Comparison of ENCODE assay signal across 8 cellular contexts in genomic region chr1:53572061-53572801, GRCh38.
A peak's percentile ranks its signal among the peaks of the same experiment; 100 is the strongest.
DNase-seq lines count a peak whose midpoint lies in the region; ATAC-seq and TF ChIP-seq lines count a peak whose summit lies in the region.

No MANE protein-coding gene starts in this region.

- peaks cover 7% of the 10 kb centered on the region for H3K4me1 ChIP-seq in CD8-positive, alpha-beta memory T cell (ENCODE audit: insufficient read depth, low read length)

- peaks cover 20% of the 10 kb centered on the region for H3K27me3 Mint-ChIP-seq in nephron (ENCODE audit: low read depth)
- H3K27me3 Mint-ChIP-seq in activated CD8-positive, alpha-beta T cell treated with anti-CD3 and anti-CD28 coated beads, Interleukin-2, amount 10 ng/mL, durations not matched to agents 7 days and 5 days (ENCODE audit: low read depth), result peaks cover 11% of the 10 kb centered on the region
- H3K27me3 Mint-ChIP-seq in CD8-positive, alpha-beta memory T cell, result peaks cover 4 to 8% of the 10 kb centered on the region in 2 donors

- CTCF ChIA-PET in activated CD8-positive, alpha-beta T cell treated with anti-CD3 and anti-CD28 coated beads, Interleukin-2, amount 10 ng/mL, durations not matched to agents 7 days and 5 days (lab: Charles Lee), result no interaction called here
- CTCF ChIA-PET in CD8-positive, alpha-beta memory T cell (lab: Charles Lee), result interaction anchor here (1.1 to 1.9 kb wide), 3 partner anchors 9 to 28 kb away, joined by 3 to 4 read pairs (median 3); no protein-coding TSS in a partner anchor

- peaks cover 1% of the 10 kb centered on the region for H3K9me3 Mint-ChIP-seq in nephron
- no peaks in the 10 kb centered on the region for H3K9me3 Mint-ChIP-seq in activated CD8-positive, alpha-beta T cell treated with anti-CD3 and anti-CD28 coated beads, Interleukin-2, amount 10 ng/mL, durations not matched to agents 7 days and 5 days (ENCODE audit: insufficient read depth)
- H3K9me3 Mint-ChIP-seq in CD8-positive, alpha-beta memory T cell, result peaks cover 0 to 2% (median 1%) of the 10 kb centered on the region in 5 donors

- no peak overlapping the region for H3K27ac ChIP-seq in CD8-positive, alpha-beta memory T cell (ENCODE audit: low read depth, low read length)

- DNase-seq in G401 (ENCODE audit: low spot score) (peak; percentile 76), NCI-H2081 (lab: John Stamatoyannopoulos, UW) (peak; percentile 64 to 78), cerebellar cortex (ENCODE audit: low spot score) (peak; percentile 71), UCSD-AML1 (lab: John Stamatoyannopoulos, UW; ENCODE audit: unreplicated experiment) (no peak)
- no peak for DNase-seq in activated CD8-positive, alpha-beta T cell treated with anti-CD3 and anti-CD28 coated beads, Interleukin-2, amount 10 ng/mL, durations not matched to agents 7 days and 5 days
- no peak for DNase-seq in CD8-positive, alpha-beta memory T cell

- ATAC-seq in GM21390 (IDR thresholded peaks at IDR 0.05; ENCODE audit: unreplicated experiment), result no peak
- ATAC-seq in activated CD8-positive, alpha-beta T cell treated with anti-CD3 and anti-CD28 coated beads, Interleukin-2, amount 10 ng/mL, durations not matched to agents 7 days and 5 days, result no peak

- peaks cover 46% of the 10 kb centered on the region for H3K4me1 Mint-ChIP-seq in nephron
- H3K4me1 Mint-ChIP-seq in activated CD8-positive, alpha-beta T cell treated with anti-CD3 and anti-CD28 coated beads, Interleukin-2, amount 10 ng/mL, durations not matched to agents 7 days and 5 days (ENCODE audit: low read depth), result peaks cover 10% of the 10 kb centered on the region
- peaks cover 16 to 39% (median 27%) of the 10 kb centered on the region in 3 donors for H3K4me1 Mint-ChIP-seq in CD8-positive, alpha-beta memory T cell

- H3K4me3 ChIP-seq in CD8-positive, alpha-beta memory T cell (ENCODE audit: low read length), result no peak overlapping the region

- H3K27me3 ChIP-seq in CD8-positive, alpha-beta memory T cell (ENCODE audit: insufficient read depth, low read length, poor library complexity, severe bottlenecking), result no peaks in the 10 kb centered on the region

- H3K36me3 Mint-ChIP-seq in nephron (ENCODE audit: low read depth), result peaks cover under 1% of the 10 kb centered on the region
- no peaks in the 10 kb centered on the region for H3K36me3 Mint-ChIP-seq in activated CD8-positive, alpha-beta T cell treated with anti-CD3 and anti-CD28 coated beads, Interleukin-2, amount 10 ng/mL, durations not matched to agents 7 days and 5 days (ENCODE audit: low read depth)
- peaks cover 0 to 6% (median 0%) of the 10 kb centered on the region in 3 donors for H3K36me3 Mint-ChIP-seq in CD8-positive, alpha-beta memory T cell

- in situ Hi-C loops in G401 (cut with HindIII; ENCODE audit: low sequenced_read_pairs), result no loop called here

- no peak for TF ChIP-seq CTCF in nephron (IDR thresholded peaks at IDR 0.05; ENCODE audit: unreplicated experiment in 3 of 3)

- no peaks in the 10 kb centered on the region for H3K36me3 ChIP-seq in CD8-positive, alpha-beta memory T cell (ENCODE audit: insufficient read depth, low read length)

- peak overlapping the region; percentile 85 to 90 (median 90) for H3K27ac Mint-ChIP-seq in nephron
- no peak overlapping the region for H3K27ac Mint-ChIP-seq in activated CD8-positive, alpha-beta T cell treated with anti-CD3 and anti-CD28 coated beads, Interleukin-2, amount 10 ng/mL, durations not matched to agents 7 days and 5 days
- H3K27ac Mint-ChIP-seq in CD8-positive, alpha-beta memory T cell, result peak overlapping the region in 1 of 8 donors; percentile 29

- no peaks in the 10 kb centered on the region for H3K9me3 ChIP-seq in CD8-positive, alpha-beta memory T cell (ENCODE audit: low read length)

- no peak overlapping the region for H3K4me3 Mint-ChIP-seq in nephron
- H3K4me3 Mint-ChIP-seq in activated CD8-positive, alpha-beta T cell treated with anti-CD3 and anti-CD28 coated beads, Interleukin-2, amount 10 ng/mL, durations not matched to agents 7 days and 5 days, result no peak overlapping the region
- no peak overlapping the region for H3K4me3 Mint-ChIP-seq in CD8-positive, alpha-beta memory T cell

- POLR2A ChIA-PET in activated CD8-positive, alpha-beta T cell treated with anti-CD3 and anti-CD28 coated beads, Interleukin-2, amount 10 ng/mL, durations not matched to agents 7 days and 5 days (lab: Charles Lee), result no interaction called here
- POLR2A ChIA-PET in CD8-positive, alpha-beta memory T cell (lab: Charles Lee), result no interaction called here

Comparison
In these comparisons a context has a peak if more than half of its experiments do, and no peak if none do; other contexts are left out.
1. DNase-seq: peak in G401 (single experiment), NCI-H2081 (2 of 2) and cerebellar cortex (single experiment); none in activated CD8-positive, alpha-beta T cell treated with anti-CD3 and anti-CD28 coated beads, Interleukin-2, amount 10 ng/mL, durations not matched to agents 7 days and 5 days (single experiment), UCSD-AML1 (single experiment) and CD8-positive, alpha-beta memory T cell (0 of 5).